Comparison of ENCODE assay signal across 17 cellular contexts in the genomic region with DNA sequence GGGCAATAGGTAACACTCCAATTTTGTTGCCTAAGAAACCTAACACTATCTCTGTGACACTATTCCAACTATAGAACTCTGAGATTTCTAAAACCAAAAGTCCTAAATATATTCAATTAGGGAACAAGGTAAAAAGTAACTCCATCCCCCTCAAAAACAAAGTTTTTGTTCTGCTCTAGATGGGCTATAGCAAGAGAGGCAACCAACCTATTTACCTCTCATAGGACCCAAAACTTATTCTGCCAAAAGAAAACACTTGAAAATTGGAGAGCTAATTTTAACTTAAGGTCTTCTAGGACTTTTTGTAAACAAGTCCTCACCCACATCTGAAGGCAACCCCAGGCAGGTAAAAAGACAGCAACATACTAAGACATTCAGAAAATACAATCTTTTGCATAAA. TPM values are rescaled to one million over a fixed set of nuclear protein-coding genes. Genes with fewer than 3 reads are reported as not detected.
DNase-seq lines count a peak whose midpoint lies in the region; ATAC-seq and TF ChIP-seq lines count a peak whose summit lies in the region.
"Had no signal": no experiment of that assay in that cellular context is flagged by ENCODE, and none has a peak within 500 bp of the region (broad histone marks: within the 10 kb centered on the region; RNA-seq: fewer than 3 reads in every experiment).

No MANE protein-coding gene starts in this region.

- intact Hi-C loops in esophagus muscularis mucosa (cut with DNase I), result no loop called here

- H3K36me3 Mint-ChIP-seq in activated naive CD4-positive, alpha-beta T cell treated with anti-CD3 and anti-CD28 coated beads, Interleukin-2, amount 50 U/mL, for 24 hours, result peaks cover 27% of the 10 kb centered on the region

- no peak overlapping the region for H3K9ac ChIP-seq in SK-N-MC (ENCODE audit: insufficient read length)

- no peaks in the 10 kb centered on the region for H3K9me3 Mint-ChIP-seq in activated naive CD4-positive, alpha-beta T cell treated with anti-CD3 and anti-CD28 coated beads, Interleukin-2, amount 50 U/mL, for 24 hours
- no peaks in the 10 kb centered on the region for H3K9me3 Mint-ChIP-seq in stimulated activated naive CD8-positive, alpha-beta T cell treated with anti-CD3 and anti-CD28 coated beads, Interleukin-15, amount 100 ng/mL, for 72 hours

- H3K27me3 ChIP-seq in hepatocyte (no peaks in the 10 kb centered on the region), esophagus muscularis mucosa (no peaks in the 10 kb centered on the region)
- H3K27me3 ChIP-seq: breast epithelium, neutrophil had no signal

- H3K27me3 Mint-ChIP-seq in activated naive CD4-positive, alpha-beta T cell treated with anti-CD3 and anti-CD28 coated beads, Interleukin-2, amount 50 U/mL, for 24 hours, result no peaks in the 10 kb centered on the region
- H3K27me3 Mint-ChIP-seq in stimulated activated naive CD8-positive, alpha-beta T cell treated with anti-CD3 and anti-CD28 coated beads, Interleukin-15, amount 100 ng/mL, for 72 hours, result no peaks in the 10 kb centered on the region

- peaks cover 32% of the 10 kb centered on the region for H3K4me1 ChIP-seq in hepatocyte (ENCODE audit: insufficient read depth)
- peaks cover 84 to 100% (median 99%) of the 10 kb centered on the region in 4 donors for H3K4me1 ChIP-seq in esophagus muscularis mucosa

- TF ChIP-seq POLR2A in esophagus muscularis mucosa (IDR thresholded peaks at IDR 0.05; ENCODE audit: low read depth), result no peak

- H3K4me3 Mint-ChIP-seq in activated naive CD4-positive, alpha-beta T cell treated with anti-CD3 and anti-CD28 coated beads, Interleukin-2, amount 50 U/mL, for 24 hours, result peak overlapping the region; percentile 75
- H3K4me3 Mint-ChIP-seq in stimulated activated naive CD8-positive, alpha-beta T cell treated with anti-CD3 and anti-CD28 coated beads, Interleukin-15, amount 100 ng/mL, for 72 hours, result peak overlapping the region; percentile 51 to 62

- ATAC-seq in stimulated activated naive CD8-positive, alpha-beta T cell treated with anti-CD3 and anti-CD28 coated beads, Interleukin-15, amount 100 ng/mL, for 72 hours, result no peak
- ATAC-seq: HCT116, lower lobe of right lung had no signal

- DNase-seq in activated naive CD4-positive, alpha-beta T cell treated with anti-CD3 and anti-CD28 coated beads, Interleukin-2, amount 50 U/mL, for 16 hours, result no peak
- no peak for DNase-seq in SK-N-MC (ENCODE audit: low read depth, low spot score)
- no peak for DNase-seq in hepatocyte (ENCODE audit: low spot score)
- no peak for DNase-seq in stimulated activated naive CD8-positive, alpha-beta T cell treated with anti-CD3 and anti-CD28 coated beads, Interleukin-15, amount 100 ng/mL, for 72 hours
- no peak for DNase-seq in glomerular visceral epithelial cell (ENCODE audit: extremely low spot score)
- no peak for DNase-seq in esophagus muscularis mucosa (ENCODE audit: extremely low spot score)
- DNase-seq in stimulated activated CD4-positive, alpha-beta T cell treated with anti-CD3 and anti-CD28 coated beads, Interleukin-2, amount 100 ng/mL, for 24 hours, result no peak
- DNase-seq: activated CD4-positive, CD25-positive, alpha-beta regulatory T cell; effector CD4-positive, alpha-beta T cell; KBM-7; lower lobe of right lung; NCI-H1417 treated with DMSO at 0.1 percent for 48 hours; NCI-H345 had no signal

- TF ChIP-seq EP300 in esophagus muscularis mucosa (IDR thresholded peaks at IDR 0.05), result no peak

- no peak overlapping the region for H2AFZ ChIP-seq in hepatocyte

- no peaks in the 10 kb centered on the region for H3K9me2 ChIP-seq in hepatocyte (replicated peaks; ENCODE audit: insufficient read depth)

- H3K4me1 Mint-ChIP-seq in activated naive CD4-positive, alpha-beta T cell treated with anti-CD3 and anti-CD28 coated beads, Interleukin-2, amount 50 U/mL, for 24 hours, result peaks cover 74% of the 10 kb centered on the region
- peaks cover 77% of the 10 kb centered on the region for H3K4me1 Mint-ChIP-seq in stimulated activated naive CD8-positive, alpha-beta T cell treated with anti-CD3 and anti-CD28 coated beads, Interleukin-15, amount 100 ng/mL, for 72 hours

- TF ChIP-seq CTCF in hepatocyte (IDR thresholded peaks at IDR 0.05; ENCODE audit: poor library complexity) (no peak), esophagus muscularis mucosa (IDR thresholded peaks at IDR 0.05) (no peak)

- peaks cover 100% of the 10 kb centered on the region for H3K79me2 ChIP-seq in hepatocyte

- H3K27ac ChIP-seq in SK-N-MC (no peak overlapping the region), hepatocyte (no peak overlapping the region), esophagus muscularis mucosa (replicated peaks in 1 of 4) (no peak overlapping the region)
- H3K27ac ChIP-seq: breast epithelium, lower lobe of right lung had no signal

- H3K4me2 ChIP-seq in hepatocyte, result peak overlapping the region; percentile 47

- H4K20me1 ChIP-seq in hepatocyte (ENCODE audit: insufficient read depth, poor library complexity, severe bottlenecking), result peaks cover 100% of the 10 kb centered on the region

- H3K4me3 ChIP-seq in SK-N-MC (0 out of 2 replicates have a peak overlapping the region, but pooled peaks have one; percentile 4), hepatocyte (no peak overlapping the region), esophagus muscularis mucosa (no peak overlapping the region)
- H3K4me3 ChIP-seq: breast epithelium, lower lobe of right lung had no signal

- H3K9me3 ChIP-seq in SK-N-MC (ENCODE audit: low read depth, low read length), result no peaks in the 10 kb centered on the region
- no peaks in the 10 kb centered on the region for H3K9me3 ChIP-seq in hepatocyte (ENCODE audit: low read depth)
- H3K9me3 ChIP-seq in esophagus muscularis mucosa, result no peaks in the 10 kb centered on the region
- H3K9me3 ChIP-seq: breast epithelium, lower lobe of right lung, neutrophil had no signal

- H3K27ac Mint-ChIP-seq in activated naive CD4-positive, alpha-beta T cell treated with anti-CD3 and anti-CD28 coated beads, Interleukin-2, amount 50 U/mL, for 24 hours, result peak overlapping the region; percentile 74
- peak overlapping the region; percentile 34 to 92 for H3K27ac Mint-ChIP-seq in stimulated activated naive CD8-positive, alpha-beta T cell treated with anti-CD3 and anti-CD28 coated beads, Interleukin-15, amount 100 ng/mL, for 72 hours

- peaks cover 100% of the 10 kb centered on the region for H3K36me3 ChIP-seq in SK-N-MC (ENCODE audit: insufficient read depth, low read length)
- peaks cover 5% of the 10 kb centered on the region for H3K36me3 ChIP-seq in hepatocyte (replicated peaks; ENCODE audit: insufficient read depth, low read depth)
- H3K36me3 ChIP-seq in esophagus muscularis mucosa, result peaks cover 53 to 100% (median 84%) of the 10 kb centered on the region in 4 donors

RNA-seq across cellular contexts. Expression of gene RBM39, which starts 7.7 kb away (rescaled TPM):
- total RNA-seq in hepatocyte (334 and 423 TPM in 2 replicates), esophagus muscularis mucosa (100 to 1,000 TPM; 143 to 272 (median 165) TPM)
- polyA plus RNA-seq in hepatocyte, result 200 and 260 TPM in 2 replicates

RNA-seq across cellular contexts. Expression of gene ROMO1, which starts 35.2 kb away (rescaled TPM):
- total RNA-seq in hepatocyte (285 and 383 TPM in 2 replicates), esophagus muscularis mucosa (100 to 1,000 TPM; 159 to 360 (median 263) TPM)
- polyA plus RNA-seq in hepatocyte, result 629 and 634 TPM in 2 replicates

RNA-seq across cellular contexts. Expression of gene NFS1, which starts 35.2 kb away (rescaled TPM):
- total RNA-seq in hepatocyte (48.5 and 49.0 TPM in 2 replicates), esophagus muscularis mucosa (10 to 100 TPM; 25.3 to 63.3 (median 32.7) TPM)
- polyA plus RNA-seq in hepatocyte, result 30.2 and 38.1 TPM in 2 replicates

RNA-seq across cellular contexts. Expression of gene PHF20, which starts 37.4 kb away (rescaled TPM):
- total RNA-seq in hepatocyte, result 18.8 and 24.0 TPM in 2 replicates
- polyA plus RNA-seq in hepatocyte, result 24.0 and 24.2 TPM in 2 replicates
- 10 to 100 TPM; 45.9 to 62.2 (median 48.0) TPM for total RNA-seq in esophagus muscularis mucosa
